In genomic region chr1:203308205-203309114, GRCh38 we compare ENCODE assay signal across 8 cellular contexts. TPM values are rescaled to one million over a fixed set of nuclear protein-coding genes. Genes with fewer than 3 reads are reported as not detected.
DNase-seq lines count a peak whose midpoint lies in the region; ATAC-seq and TF ChIP-seq lines count a peak whose summit lies in the region.

No MANE protein-coding gene starts in this region.

- peak overlapping the region; percentile 91 for H3K4me3 Mint-ChIP-seq in chondrocyte (ENCODE audit: unreplicated experiment)
- H3K4me3 Mint-ChIP-seq in naive thymus-derived CD8-positive, alpha-beta T cell = peak overlapping the region; percentile 94 to 99 (median 98)

- H3K36me3 Mint-ChIP-seq in chondrocyte (ENCODE audit: low read depth) = peaks cover 22% of the 10 kb centered on the region
- H3K36me3 Mint-ChIP-seq in naive thymus-derived CD8-positive, alpha-beta T cell = peaks cover 21 to 58% (median 30%) of the 10 kb centered on the region in 3 donors

- POLR2A ChIA-PET in naive thymus-derived CD8-positive, alpha-beta T cell (lab: Charles Lee) = interaction anchor here (0.6 to 13.8 kb wide), 9 partner anchors 9 to 503 kb away, joined by 3 to 1045 read pairs (median 35); partner anchors contain the start of genes ATP2B4 and LAX1

- H3K4me1 ChIP-seq in BE2C = peaks cover 14% of the 10 kb centered on the region
- H3K4me1 ChIP-seq in Karpas-422 (ENCODE audit: low read length) = peaks cover 52% of the 10 kb centered on the region

- no peaks in the 10 kb centered on the region for H3K9me3 Mint-ChIP-seq in chondrocyte (ENCODE audit: low read depth)
- H3K9me3 Mint-ChIP-seq in naive thymus-derived CD8-positive, alpha-beta T cell = peaks cover 0 to 2% (median 0%) of the 10 kb centered on the region in 9 donors

- no peak for TF ChIP-seq CTCF in BE2C (IDR thresholded peaks at IDR 0.05; ENCODE audit: low read depth, low read length)
- TF ChIP-seq CTCF in chondrocyte (IDR thresholded peaks at IDR 0.05) = no peak

- H3K9ac ChIP-seq in Karpas-422 (ENCODE audit: low read length) = peak overlapping the region; percentile 99

- peak overlapping the region; percentile 96 for H3K4me2 ChIP-seq in Karpas-422 (ENCODE audit: low read depth, low read length, poor library complexity, severe bottlenecking)

- no peak for DNase-seq in BE2C
- DNase-seq in Karpas-422 = peak; percentile 67
- DNase-seq in chondrocyte (ENCODE audit: low spot score) = no peak
- DNase-seq in naive thymus-derived CD8-positive, alpha-beta T cell = no peak
- no peak for DNase-seq in activated gamma-delta T cell (lab: John Stamatoyannopoulos, UW)

- peaks cover 24% of the 10 kb centered on the region for H3K36me3 ChIP-seq in BE2C
- H3K36me3 ChIP-seq in Karpas-422 (ENCODE audit: insufficient read depth, low read length) = peaks cover 30% of the 10 kb centered on the region

- H3K4me3 ChIP-seq in BE2C (ENCODE audit: low read depth, low read length) (peak overlapping the region; percentile 17; the same call in 1 of the 2 replicates), Karpas-422 (ENCODE audit: low read length) (peak overlapping the region; percentile 89)

- no peak overlapping the region for H3K27ac Mint-ChIP-seq in chondrocyte (ENCODE audit: unreplicated experiment)
- peak overlapping the region; percentile 96 to 100 (median 98) for H3K27ac Mint-ChIP-seq in naive thymus-derived CD8-positive, alpha-beta T cell

- peaks cover 47% of the 10 kb centered on the region for H3K4me1 Mint-ChIP-seq in chondrocyte (ENCODE audit: low read depth)
- peaks cover 54 to 75% (median 72%) of the 10 kb centered on the region in 4 donors for H3K4me1 Mint-ChIP-seq in naive thymus-derived CD8-positive, alpha-beta T cell

- H3K27me3 Mint-ChIP-seq in chondrocyte (ENCODE audit: low read depth) = no peaks in the 10 kb centered on the region
- no peaks in the 10 kb centered on the region for H3K27me3 Mint-ChIP-seq in naive thymus-derived CD8-positive, alpha-beta T cell

- no peaks in the 10 kb centered on the region for H3K9me2 ChIP-seq in Karpas-422 (replicated peaks; ENCODE audit: insufficient read depth, low read length)

- ATAC-seq in naive thymus-derived CD8-positive, alpha-beta T cell = no peak
- no peak for ATAC-seq in HG03135 (IDR thresholded peaks at IDR 0.05; ENCODE audit: unreplicated experiment)
- no peak for ATAC-seq in GM18870 (IDR thresholded peaks at IDR 0.05; ENCODE audit: unreplicated experiment)
- no peak for ATAC-seq in HG03280 (IDR thresholded peaks at IDR 0.05; ENCODE audit: unreplicated experiment)

- peaks cover 43% of the 10 kb centered on the region for H4K20me1 ChIP-seq in Karpas-422 (ENCODE audit: insufficient read depth, low read depth, low read length)

- peaks cover 37% of the 10 kb centered on the region for H3K79me2 ChIP-seq in Karpas-422 (ENCODE audit: low read length)

- H3K9me3 ChIP-seq in BE2C = no peaks in the 10 kb centered on the region
- no peaks in the 10 kb centered on the region for H3K9me3 ChIP-seq in Karpas-422 (ENCODE audit: low read length)

- H2AFZ ChIP-seq in Karpas-422 (ENCODE audit: low read length) = no peak overlapping the region

- no peaks in the 10 kb centered on the region for H3K27me3 ChIP-seq in BE2C
- H3K27me3 ChIP-seq in Karpas-422 (ENCODE audit: low read length) = no peaks in the 10 kb centered on the region

- H3K27ac ChIP-seq in Karpas-422 (ENCODE audit: low read length) = peak overlapping the region; percentile 95

RNA-seq across cellular contexts. Expression of gene BTG2, which starts 3.1 kb away (rescaled TPM):
- polyA plus RNA-seq in BE2C (2012; ENCODE audit: insufficient read depth, insufficient read length, low read depth) = 15.1 TPM
- total RNA-seq in Karpas-422 (2014; rRNA removed; shearing (Covaris generic); ENCODE audit: low replicate concordance) = 245 and 258 TPM in 2 replicates
- total RNA-seq in chondrocyte = 33.2 to 41.3 TPM (median 39.9 TPM) in 3 replicates
- total RNA-seq in naive thymus-derived CD8-positive, alpha-beta T cell = 100 to 1,000 TPM; 186 to 191 TPM
- polyA plus RNA-seq in naive thymus-derived CD8-positive, alpha-beta T cell = 100 to 1,000 TPM in 2 of 3 donors, 10 to 100 TPM in 1; 91.8 to 179 (median 122) TPM

RNA-seq across cellular contexts. Expression of gene FMOD, which starts 42.5 kb away (rescaled TPM):
- polyA plus RNA-seq in BE2C (2012; ENCODE audit: insufficient read depth, insufficient read length, low read depth) = 0.85 TPM
- total RNA-seq in Karpas-422 (2014; rRNA removed; shearing (Covaris generic); ENCODE audit: low replicate concordance) = 2.2 and 3.6 TPM in 2 replicates
- 0.47 to 0.92 TPM (median 0.85 TPM) in 3 replicates for total RNA-seq in chondrocyte
- not detected for total RNA-seq in naive thymus-derived CD8-positive, alpha-beta T cell
- not detected for polyA plus RNA-seq in naive thymus-derived CD8-positive, alpha-beta T cell
